In genomic region chr1:167722152-167722869, GRCh38 we compare ENCODE assay signal across 8 cellular contexts. TPM values are rescaled to one million over a fixed set of nuclear protein-coding genes. Genes with fewer than 3 reads are reported as not detected.
DNase-seq lines count a peak whose midpoint lies in the region; ATAC-seq, FAIRE-seq and TF ChIP-seq lines count a peak whose summit lies in the region.

No MANE protein-coding gene starts in this region.

- intact Hi-C loops in MCF 10A (cut with micrococcal nuclease) = no loop called here
- intact Hi-C loops in kidney (cut with DNase I) = no loop called here

- no peaks in the 10 kb centered on the region for H3K27me3 Mint-ChIP-seq in MCF 10A (ENCODE audit: insufficient read depth, unreplicated experiment)

- H3K27ac ChIP-seq in kidney (ENCODE audit: low read depth in 2 of 2, low read length in 2 of 2) = peak overlapping the region; percentile 83 to 86

- peak overlapping the region; percentile 92 for H3K27ac Mint-ChIP-seq in MCF 10A (ENCODE audit: low read depth, unreplicated experiment)

- H3K36me3 Mint-ChIP-seq in MCF 10A (ENCODE audit: insufficient read depth, unreplicated experiment) = peaks cover under 1% of the 10 kb centered on the region

- peaks cover 7 to 9% of the 10 kb centered on the region in 2 donors for H3K4me1 ChIP-seq in kidney (ENCODE audit: control insufficient read depth in 1 of 2, insufficient read depth in 1 of 2, low read depth in 1 of 2, low read length in 2 of 2)

- no TSS peak for BruUV-seq in MCF 10A (replicated peaks; lab: Mats Ljungman, UMichigan)

- CTCF ChIA-PET in MCF 10A (lab: Yijun Ruan, JAX) = interaction anchor here (0.6 to 5.8 kb wide), 13 partner anchors 8 to 514 kb away, joined by 3 to 28 read pairs (median 7); no protein-coding TSS in a partner anchor

- no peaks in the 10 kb centered on the region for H3K9me3 Mint-ChIP-seq in MCF 10A (ENCODE audit: unreplicated experiment)

- POLR2A ChIA-PET in MCF 10A (lab: Yijun Ruan, JAX) = interaction anchor here (0.6 to 8.6 kb wide), 31 partner anchors 7 to 661 kb away, joined by 3 to 202 read pairs (median 4); partner anchors contain the start of genes CREG1, DCAF6 and MPC2

- no peak for FAIRE-seq in kidney (lab: Jason Lieb, UNC)

- DNase-seq in COLO668 (lab: John Stamatoyannopoulos, UW; ENCODE audit: unreplicated experiment) (peak; percentile 79), RPMI8226 (peak; percentile 67), MCF 10A (ENCODE audit: unreplicated experiment) (peak; percentile 69), kidney (no peak), GM19238 (ENCODE audit: insufficient read length, low spot score) (no peak)
- peak; percentile 6 to 25 for DNase-seq in stimulated activated CD4-positive, alpha-beta T cell treated with anti-CD3 and anti-CD28 coated beads, Interleukin-1b, Interleukin-23, amount 100 ng/mL, for 4 hours (ENCODE audit: low read depth in 2 of 2)

- H3K9me3 ChIP-seq in kidney (ENCODE audit: control insufficient read depth in 1 of 2, low read length in 2 of 2) = no peaks in the 10 kb centered on the region

- no peaks in the 10 kb centered on the region for H3K36me3 ChIP-seq in kidney (ENCODE audit: control insufficient read depth in 1 of 2, insufficient read depth in 2 of 2, low read length in 2 of 2)

- ATAC-seq in GM19438 (IDR thresholded peaks at IDR 0.05; ENCODE audit: low read depth, unreplicated experiment) = peak; percentile 23
- peak; percentile 25 for ATAC-seq in HG03460 (IDR thresholded peaks at IDR 0.05; ENCODE audit: unreplicated experiment)

- peak overlapping the region; percentile 51 to 70 for H3K4me3 ChIP-seq in kidney (ENCODE audit: low read length in 2 of 2)

- peak overlapping the region; percentile 84 for H3K4me3 Mint-ChIP-seq in MCF 10A (ENCODE audit: unreplicated experiment)

- peak overlapping the region; percentile 62 to 68 for H3K9ac ChIP-seq in kidney (ENCODE audit: low read length in 2 of 2)

- peaks cover 53% of the 10 kb centered on the region for H3K4me1 Mint-ChIP-seq in MCF 10A (ENCODE audit: insufficient read depth, unreplicated experiment)

- TF ChIP-seq CTCF in MCF 10A (IDR thresholded peaks at IDR 0.05; ENCODE audit: unreplicated experiment) (no peak), kidney (IDR thresholded peaks at IDR 0.05; ENCODE audit: borderline replicate concordance, extremely low read depth, insufficient read depth) (no peak)

RNA-seq across cellular contexts. Expression of gene MPZL1, which starts 0.5 kb away (rescaled TPM):
- total RNA-seq in MCF 10A (2022) (164 and 169 TPM in 2 replicates), kidney (98.3 TPM)
- 42.1 TPM for polyA plus RNA-seq in kidney (ENCODE audit: insufficient read depth, low read depth, low replicate concordance)

Comparison
In these comparisons a context has a peak if more than half of its experiments do, and no peak if none do; other contexts are left out.
1. DNase-seq: peak in COLO668 (single experiment), RPMI8226 (single experiment), MCF 10A (single experiment) and stimulated activated CD4-positive, alpha-beta T cell treated with anti-CD3 and anti-CD28 coated beads, Interleukin-1b, Interleukin-23, amount 100 ng/mL, for 4 hours (2 of 2); none in kidney (single experiment) and GM19238 (single experiment).